In the genomic region with DNA sequence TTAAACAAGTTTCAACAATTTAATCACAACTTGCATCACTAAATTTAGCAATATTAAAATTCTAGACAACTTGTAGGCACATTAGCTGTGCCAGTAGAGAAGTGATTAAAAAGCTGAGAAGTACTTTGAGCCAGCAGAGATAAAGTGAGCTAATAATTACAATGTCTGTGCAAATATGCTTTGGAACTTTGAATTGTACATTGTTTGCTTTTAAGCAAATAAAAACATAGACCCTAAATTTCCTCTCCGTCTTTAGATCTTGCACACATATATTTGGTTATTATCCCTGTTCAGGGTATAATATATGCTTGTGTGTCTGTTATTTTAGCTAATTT, we compare ENCODE assay signal across 1 cellular context.
A peak's percentile ranks its signal among the peaks of the same experiment; 100 is the strongest.
TF ChIP-seq lines count a peak whose summit lies in the region.

No MANE protein-coding gene starts in this region.

TF ChIP-seq in HepG2, 621 proteins besides CTCF, POLR2A, EP300 and RAD21 (continued from another document and continues in another):
- peak; percentile 92 for TF ChIP-seq HNF1A (IDR thresholded peaks at IDR 0.05; ENCODE audit: low read depth)
- no peak for TF ChIP-seq HNF1A (CRISPR knock-in tag; IDR thresholded peaks at IDR 0.05; ENCODE audit: borderline replicate concordance)
- TF ChIP-seq EZH2 (conservative IDR thresholded peaks at IDR 0.05; ENCODE audit: low read depth, low read length): no peak
- no peak for TF ChIP-seq ZNF143 (CRISPR knock-in tag; IDR thresholded peaks at IDR 0.05)
- no peak for TF ChIP-seq MYNN (CRISPR knock-in tag; IDR thresholded peaks at IDR 0.05; ENCODE audit: low read depth)
- no peak; the same call in 1 of the 2 replicates for TF ChIP-seq FOXO1 (CRISPR knock-in tag; IDR thresholded peaks at IDR 0.05)
- no peak; the same call in 1 of the 2 replicates for TF ChIP-seq MAX (IDR thresholded peaks at IDR 0.05)
- no peak for TF ChIP-seq ZBTB49 (CRISPR knock-in tag; IDR thresholded peaks at IDR 0.05; ENCODE audit: borderline replicate concordance)
- TF ChIP-seq CENPT (CRISPR knock-in tag; IDR thresholded peaks at IDR 0.05; ENCODE audit: low read depth): no peak
- TF ChIP-seq ATRX (CRISPR knock-in tag; IDR thresholded peaks at IDR 0.05; ENCODE audit: borderline replicate concordance): no peak
- TF ChIP-seq, protein P1, sequence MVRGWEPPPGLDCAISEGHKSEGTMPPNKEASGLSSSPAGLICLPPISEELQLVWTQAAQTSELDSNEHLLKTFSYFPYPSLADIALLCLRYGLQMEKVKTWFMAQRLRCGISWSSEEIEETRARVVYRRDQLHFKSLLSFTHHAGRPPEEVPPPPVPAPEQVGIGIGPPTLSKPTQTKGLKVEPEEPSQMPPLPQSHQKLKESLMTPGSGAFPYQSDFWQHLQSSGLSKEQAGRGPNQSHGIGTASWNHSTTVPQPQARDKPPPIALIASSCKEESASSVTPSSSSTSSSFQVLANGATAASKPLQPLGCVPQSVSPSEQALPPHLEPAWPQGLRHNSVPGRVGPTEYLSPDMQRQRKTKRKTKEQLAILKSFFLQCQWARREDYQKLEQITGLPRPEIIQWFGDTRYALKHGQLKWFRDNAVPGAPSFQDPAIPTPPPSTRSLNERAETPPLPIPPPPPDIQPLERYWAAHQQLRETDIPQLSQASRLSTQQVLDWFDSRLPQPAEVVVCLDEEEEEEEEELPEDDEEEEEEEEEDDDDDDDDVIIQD (CRISPR knock-in tag; IDR thresholded peaks at IDR 0.05; ENCODE audit: low read depth): no peak
- TF ChIP-seq SMAD3 (CRISPR knock-in tag; IDR thresholded peaks at IDR 0.05): no peak; the same call in 1 of the 2 replicates
- no peak for TF ChIP-seq BRCA1 (CRISPR knock-in tag; IDR thresholded peaks at IDR 0.05)
- TF ChIP-seq ZNF33B (CRISPR knock-in tag; IDR thresholded peaks at IDR 0.05): no peak
- TF ChIP-seq ZNF570 (CRISPR knock-in tag; IDR thresholded peaks at IDR 0.05; ENCODE audit: borderline replicate concordance): no peak
- no peak for TF ChIP-seq KMT2B (CRISPR knock-in tag; IDR thresholded peaks at IDR 0.05)
- TF ChIP-seq GTF3A (CRISPR knock-in tag; conservative IDR thresholded peaks at IDR 0.05): no peak
- TF ChIP-seq RFXANK (CRISPR knock-in tag; IDR thresholded peaks at IDR 0.05): no peak
- no peak for TF ChIP-seq U2AF1 (optimal IDR thresholded peaks at IDR 0.05; ENCODE audit: low read depth, low read length)
- no peak for TF ChIP-seq MED8 (CRISPR knock-in tag; IDR thresholded peaks at IDR 0.05; ENCODE audit: insufficient replicate concordance)
- TF ChIP-seq ZNF619 (CRISPR knock-in tag; IDR thresholded peaks at IDR 0.05): no peak
- no peak for TF ChIP-seq ZNF350 (CRISPR knock-in tag; IDR thresholded peaks at IDR 0.05; ENCODE audit: borderline replicate concordance, low read depth)
- TF ChIP-seq TBX3 (IDR thresholded peaks at IDR 0.05; ENCODE audit: borderline replicate concordance): peak; percentile 95
- TF ChIP-seq, protein P2, sequence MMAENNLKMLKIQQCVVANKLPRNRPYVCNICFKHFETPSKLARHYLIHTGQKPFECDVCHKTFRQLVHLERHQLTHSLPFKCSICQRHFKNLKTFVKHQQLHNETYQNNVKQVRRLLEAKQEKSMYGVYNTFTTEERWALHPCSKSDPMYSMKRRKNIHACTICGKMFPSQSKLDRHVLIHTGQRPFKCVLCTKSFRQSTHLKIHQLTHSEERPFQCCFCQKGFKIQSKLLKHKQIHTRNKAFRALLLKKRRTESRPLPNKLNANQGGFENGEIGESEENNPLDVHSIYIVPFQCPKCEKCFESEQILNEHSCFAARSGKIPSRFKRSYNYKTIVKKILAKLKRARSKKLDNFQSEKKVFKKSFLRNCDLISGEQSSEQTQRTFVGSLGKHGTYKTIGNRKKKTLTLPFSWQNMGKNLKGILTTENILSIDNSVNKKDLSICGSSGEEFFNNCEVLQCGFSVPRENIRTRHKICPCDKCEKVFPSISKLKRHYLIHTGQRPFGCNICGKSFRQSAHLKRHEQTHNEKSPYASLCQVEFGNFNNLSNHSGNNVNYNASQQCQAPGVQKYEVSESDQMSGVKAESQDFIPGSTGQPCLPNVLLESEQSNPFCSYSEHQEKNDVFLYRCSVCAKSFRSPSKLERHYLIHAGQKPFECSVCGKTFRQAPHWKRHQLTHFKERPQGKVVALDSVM (CRISPR knock-in tag; IDR thresholded peaks at IDR 0.05): no peak
- no peak for TF ChIP-seq PAX8 (CRISPR knock-in tag; IDR thresholded peaks at IDR 0.05; ENCODE audit: borderline replicate concordance)
- no peak for TF ChIP-seq SPEN (CRISPR knock-in tag; IDR thresholded peaks at IDR 0.05; ENCODE audit: low read depth)
- TF ChIP-seq ZNF646 (CRISPR knock-in tag; IDR thresholded peaks at IDR 0.05): no peak
- TF ChIP-seq ZNF678 (CRISPR knock-in tag; IDR thresholded peaks at IDR 0.05): no peak
- no peak for TF ChIP-seq ZNF296 (CRISPR knock-in tag; conservative IDR thresholded peaks at IDR 0.05)
- TF ChIP-seq ZNF724P (CRISPR knock-in tag; IDR thresholded peaks at IDR 0.05; ENCODE audit: borderline replicate concordance): no peak
- TF ChIP-seq ZNF275 (CRISPR knock-in tag; IDR thresholded peaks at IDR 0.05; ENCODE audit: borderline replicate concordance): no peak
- no peak for TF ChIP-seq ZNF790 (CRISPR knock-in tag; IDR thresholded peaks at IDR 0.05; ENCODE audit: borderline replicate concordance)
- no peak for TF ChIP-seq ETV5 (CRISPR knock-in tag; IDR thresholded peaks at IDR 0.05; ENCODE audit: borderline replicate concordance)
- peak; percentile 40; the same call in 1 of the 2 replicates for TF ChIP-seq ZSCAN9 (CRISPR knock-in tag; IDR thresholded peaks at IDR 0.05; ENCODE audit: borderline replicate concordance)
- TF ChIP-seq ZSCAN21 (CRISPR knock-in tag; IDR thresholded peaks at IDR 0.05; ENCODE audit: borderline replicate concordance): no peak
- TF ChIP-seq FOXJ3 (CRISPR knock-in tag; IDR thresholded peaks at IDR 0.05; ENCODE audit: borderline replicate concordance): peak; percentile 52; the same call in 1 of the 2 replicates
- no peak for TF ChIP-seq ZFP36L1 (CRISPR knock-in tag; IDR thresholded peaks at IDR 0.05)
- no peak for TF ChIP-seq POGK (CRISPR knock-in tag; conservative IDR thresholded peaks at IDR 0.05)
- TF ChIP-seq JUND (CRISPR knock-in tag; IDR thresholded peaks at IDR 0.05): no peak
- no peak for TF ChIP-seq ZNF24 (IDR thresholded peaks at IDR 0.05)
- TF ChIP-seq GATAD2A (CRISPR knock-in tag; IDR thresholded peaks at IDR 0.05): peak; percentile 71
- TF ChIP-seq RELA (CRISPR knock-in tag; IDR thresholded peaks at IDR 0.05): no peak
- TF ChIP-seq ZNF205 (CRISPR knock-in tag; IDR thresholded peaks at IDR 0.05): no peak
